In the genomic region with DNA sequence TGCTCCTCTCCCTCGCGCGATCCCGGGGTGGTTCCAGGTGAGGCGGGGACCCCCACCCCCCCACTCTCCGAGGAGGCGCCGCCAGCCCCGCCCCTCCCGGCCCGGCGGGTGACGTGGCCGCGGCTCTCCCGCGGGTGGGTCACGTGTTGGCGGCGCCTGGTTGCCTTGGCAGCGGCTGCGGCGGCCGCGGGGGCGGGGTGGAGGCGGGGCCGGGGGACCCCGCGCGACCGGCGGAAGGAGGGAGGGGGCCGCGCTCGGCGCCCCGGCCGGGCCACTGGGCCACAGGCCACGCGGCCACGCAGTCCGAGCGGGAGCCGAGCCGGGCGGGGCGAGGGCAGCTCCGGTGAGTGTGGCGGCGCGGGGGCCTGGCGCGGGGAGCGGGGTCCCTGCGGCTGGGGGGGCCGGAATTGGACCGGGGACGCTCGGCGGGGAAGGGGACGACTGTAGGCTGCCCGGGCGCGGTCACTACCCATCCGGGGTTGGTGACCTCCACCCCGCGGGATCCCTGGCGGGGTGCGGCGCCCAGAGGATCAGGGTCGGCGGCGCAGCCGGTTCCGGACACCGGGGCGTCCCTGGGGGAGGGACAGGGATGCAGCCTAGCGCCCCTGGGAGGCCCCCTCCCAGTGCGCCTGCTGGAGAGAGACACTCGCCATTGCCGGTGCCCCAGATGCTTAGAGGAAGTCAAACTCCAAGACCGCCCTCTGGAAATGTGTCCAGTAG, we compare ENCODE assay signal across 8 cellular contexts. TPM values are rescaled to one million over a fixed set of nuclear protein-coding genes. Genes with fewer than 3 reads are reported as not detected.
DNase-seq lines count a peak whose midpoint lies in the region; ATAC-seq and TF ChIP-seq lines count a peak whose summit lies in the region.

A gene (plus strand): TSS at position 257 of the 720 bp plus-strand sequence. CDS start 5,382 bp downstream, outside the sequence.

- H4K20me1 ChIP-seq in PC-9 (ENCODE audit: insufficient read depth): no peaks in the 10 kb centered on the region

- peak within 1 kb of the TSS; percentile 74 for H3K4me2 ChIP-seq in PC-9

- peaks cover 55% of the 10 kb centered on the region for H3K4me1 Mint-ChIP-seq in activated T-cell treated with anti-CD3 and anti-CD28 coated beads, Interleukin-2, amount 50 U/mL, for 72 hours (ENCODE audit: low read depth)
- H3K4me1 Mint-ChIP-seq in naive B cell: peaks cover 41 to 78% (median 62%) of the 10 kb centered on the region in 3 donors
- H3K4me1 Mint-ChIP-seq in stimulated activated effector memory CD8-positive, alpha-beta T cell treated with anti-CD3 and anti-CD28 coated beads, Interleukin-12 subunit alpha, Interleukin-12 subunit beta, amount 100 ng/mL, for 72 hours: peaks cover 41% of the 10 kb centered on the region

- H3K27me3 Mint-ChIP-seq in activated T-cell treated with anti-CD3 and anti-CD28 coated beads, Interleukin-2, amount 50 U/mL, for 72 hours (ENCODE audit: low read depth): no peaks in the 10 kb centered on the region
- H3K27me3 Mint-ChIP-seq in naive B cell: no peaks in the 10 kb centered on the region

- H3K27me3 ChIP-seq in PC-9 (ENCODE audit: insufficient read depth, low read depth) (no peaks in the 10 kb centered on the region), esophagus squamous epithelium (no peaks in the 10 kb centered on the region)

- peak within 1 kb of the TSS; percentile 80 for H3K27ac Mint-ChIP-seq in activated T-cell treated with anti-CD3 and anti-CD28 coated beads, Interleukin-2, amount 50 U/mL, for 72 hours
- H3K27ac Mint-ChIP-seq in naive B cell: peak within 1 kb of the TSS; percentile 95 to 100 (median 99)
- H3K27ac Mint-ChIP-seq in stimulated activated effector memory CD8-positive, alpha-beta T cell treated with anti-CD3 and anti-CD28 coated beads, Interleukin-12 subunit alpha, Interleukin-12 subunit beta, amount 100 ng/mL, for 72 hours: peak within 1 kb of the TSS; percentile 95

- no peaks in the 10 kb centered on the region for H3K9me3 ChIP-seq in PC-9 (ENCODE audit: insufficient read depth, low read depth)
- no peaks in the 10 kb centered on the region for H3K9me3 ChIP-seq in esophagus squamous epithelium

- POLR2A ChIA-PET in PC-9 (lab: Charles Lee; ENCODE audit: unreplicated experiment): interaction anchor here (0.6 kb wide), 1 partner anchor 1325 kb away, joined by 3 read pairs; no protein-coding TSS in a partner anchor

- CTCF ChIA-PET in PC-9 (lab: Charles Lee): interaction anchor here (0.6 kb wide), 4 partner anchors 32 to 1444 kb away, joined by 3 to 14 read pairs (median 5); a partner anchor contains a TSS

- H3K9me2 ChIP-seq in PC-9 (ENCODE audit: insufficient read depth): no peaks in the 10 kb centered on the region

- H3K36me3 ChIP-seq in PC-9 (ENCODE audit: low read depth) (no peaks in the 10 kb centered on the region), esophagus squamous epithelium (peaks cover 0 to 6% (median 0%) of the 10 kb centered on the region in 3 donors)

- 0 out of 2 replicates have a peak, but pooled peaks cover 6% of the 10 kb centered on the region for H3K4me1 ChIP-seq in PC-9 (replicated peaks; ENCODE audit: insufficient read depth)
- H3K4me1 ChIP-seq in esophagus squamous epithelium: peaks cover 0 to 44% (median 24%) of the 10 kb centered on the region in 3 donors

- no peaks in the 10 kb centered on the region for H3K9me3 Mint-ChIP-seq in activated T-cell treated with anti-CD3 and anti-CD28 coated beads, Interleukin-2, amount 50 U/mL, for 72 hours
- H3K9me3 Mint-ChIP-seq in naive B cell: peaks cover 0 to 4% (median 0%) of the 10 kb centered on the region in 7 donors
- no peaks in the 10 kb centered on the region for H3K9me3 Mint-ChIP-seq in stimulated activated effector memory CD8-positive, alpha-beta T cell treated with anti-CD3 and anti-CD28 coated beads, Interleukin-12 subunit alpha, Interleukin-12 subunit beta, amount 100 ng/mL, for 72 hours

- TF ChIP-seq POLR2A in esophagus squamous epithelium (IDR thresholded peaks at IDR 0.05): no peak

- peak; percentile 8 to 31 for DNase-seq in AML-193 (lab: John Stamatoyannopoulos, UW)
- peak in 1 of 2 experiments; percentile 80 for DNase-seq in PC-9
- DNase-seq in activated T-cell treated with anti-CD3 and anti-CD28 coated beads, Interleukin-2, amount 50 U/mL, for 72 hours: peak; percentile 88 to 91
- peak; percentile 16 for DNase-seq in esophagus squamous epithelium (lab: John Stamatoyannopoulos, UW)
- DNase-seq in naive B cell: peak; percentile 88
- peak; percentile 79 to 89 for DNase-seq in stimulated activated effector memory CD8-positive, alpha-beta T cell treated with anti-CD3 and anti-CD28 coated beads, Interleukin-12 subunit alpha, Interleukin-12 subunit beta, amount 100 ng/mL, for 72 hours (ENCODE audit: low spot score in 2 of 2)

- H3K4me3 Mint-ChIP-seq in activated T-cell treated with anti-CD3 and anti-CD28 coated beads, Interleukin-2, amount 50 U/mL, for 72 hours: peak within 1 kb of the TSS; percentile 78 to 81
- peak within 1 kb of the TSS; percentile 88 to 99 (median 96) for H3K4me3 Mint-ChIP-seq in naive B cell
- peak within 1 kb of the TSS; percentile 90 for H3K4me3 Mint-ChIP-seq in stimulated activated effector memory CD8-positive, alpha-beta T cell treated with anti-CD3 and anti-CD28 coated beads, Interleukin-12 subunit alpha, Interleukin-12 subunit beta, amount 100 ng/mL, for 72 hours

- no CpG with 5 or more reads among the region's 83 CpGs for WGBS in esophagus squamous epithelium, 2 donors

- H3K79me2 ChIP-seq in PC-9 (ENCODE audit: low read depth): no peaks in the 10 kb centered on the region

- ATAC-seq in GM19025 (IDR thresholded peaks at IDR 0.05; ENCODE audit: low read depth, unreplicated experiment) (peak; percentile 69), HG03439 (IDR thresholded peaks at IDR 0.05; ENCODE audit: unreplicated experiment) (peak; percentile 44), naive B cell (ENCODE audit: low read depth in 2 of 2) (peak; percentile 63 to 71)
- ATAC-seq in activated T-cell treated with anti-CD3 and anti-CD28 coated beads, Interleukin-2, amount 50 U/mL, for 72 hours (replicated peaks in 1 of 2): peak; percentile 74 to 79
- ATAC-seq in stimulated activated effector memory CD8-positive, alpha-beta T cell treated with anti-CD3 and anti-CD28 coated beads, Interleukin-12 subunit alpha, Interleukin-12 subunit beta, amount 100 ng/mL, for 72 hours: peak; percentile 79

- H3K27ac ChIP-seq in PC-9: no peak within 1 kb of the TSS
- H3K27ac ChIP-seq in esophagus squamous epithelium: peak within 1 kb of the TSS; percentile 67 to 80 (median 78)

- peak within 1 kb of the TSS; percentile 84 for H3K4me3 ChIP-seq in PC-9
- peak within 1 kb of the TSS; percentile 61 to 84 (median 68) for H3K4me3 ChIP-seq in esophagus squamous epithelium

- H3K36me3 Mint-ChIP-seq in activated T-cell treated with anti-CD3 and anti-CD28 coated beads, Interleukin-2, amount 50 U/mL, for 72 hours (ENCODE audit: insufficient read depth in 2 of 2): peaks cover 0 to 4% of the 10 kb centered on the region in 2 donors
- H3K36me3 Mint-ChIP-seq in naive B cell: peaks cover 0 to 7% of the 10 kb centered on the region in 2 donors
- peaks cover 51% of the 10 kb centered on the region for H3K36me3 Mint-ChIP-seq in stimulated activated effector memory CD8-positive, alpha-beta T cell treated with anti-CD3 and anti-CD28 coated beads, Interleukin-12 subunit alpha, Interleukin-12 subunit beta, amount 100 ng/mL, for 72 hours

- H2AFZ ChIP-seq in PC-9: peak within 1 kb of the TSS; percentile 83

- no TSS peak for BruUV-seq in PC-9 (replicated peaks; lab: Mats Ljungman, UMichigan)

- peaks cover 17% of the 10 kb centered on the region for H3F3A ChIP-seq in PC-9 (ENCODE audit: insufficient read depth, low read depth)

- TF ChIP-seq CTCF in PC-9 (conservative IDR thresholded peaks at IDR 0.05) (no peak), esophagus squamous epithelium (IDR thresholded peaks at IDR 0.05) (no peak)

- intact Hi-C loops in PC-9 (cut with micrococcal nuclease; ENCODE audit: unreplicated experiment) (no loop called here), esophagus squamous epithelium (cut with DNase I) (no loop called here)

RNA-seq across cellular contexts. Expression of the gene that starts here (rescaled TPM):
- total RNA-seq in PC-9 (2021): 53.3 and 59.7 TPM in 2 replicates
- 10 to 100 TPM; 37.8 to 42.2 TPM for total RNA-seq in activated T-cell treated with anti-CD3 and anti-CD28 coated beads, Interleukin-2, amount 50 U/mL, for 72 hours
- total RNA-seq in esophagus squamous epithelium: 1 to 10 TPM in 3 of 4 donors, under 1 TPM in 1; 0.30 to 9.1 (median 5.1) TPM
- 100 to 1,000 TPM; 236 to 340 (median 260) TPM for polyA plus RNA-seq in naive B cell (ENCODE audit: low read depth in 6 of 6)
